ENCODE assay signal across 11 cellular contexts in the genomic region with DNA sequence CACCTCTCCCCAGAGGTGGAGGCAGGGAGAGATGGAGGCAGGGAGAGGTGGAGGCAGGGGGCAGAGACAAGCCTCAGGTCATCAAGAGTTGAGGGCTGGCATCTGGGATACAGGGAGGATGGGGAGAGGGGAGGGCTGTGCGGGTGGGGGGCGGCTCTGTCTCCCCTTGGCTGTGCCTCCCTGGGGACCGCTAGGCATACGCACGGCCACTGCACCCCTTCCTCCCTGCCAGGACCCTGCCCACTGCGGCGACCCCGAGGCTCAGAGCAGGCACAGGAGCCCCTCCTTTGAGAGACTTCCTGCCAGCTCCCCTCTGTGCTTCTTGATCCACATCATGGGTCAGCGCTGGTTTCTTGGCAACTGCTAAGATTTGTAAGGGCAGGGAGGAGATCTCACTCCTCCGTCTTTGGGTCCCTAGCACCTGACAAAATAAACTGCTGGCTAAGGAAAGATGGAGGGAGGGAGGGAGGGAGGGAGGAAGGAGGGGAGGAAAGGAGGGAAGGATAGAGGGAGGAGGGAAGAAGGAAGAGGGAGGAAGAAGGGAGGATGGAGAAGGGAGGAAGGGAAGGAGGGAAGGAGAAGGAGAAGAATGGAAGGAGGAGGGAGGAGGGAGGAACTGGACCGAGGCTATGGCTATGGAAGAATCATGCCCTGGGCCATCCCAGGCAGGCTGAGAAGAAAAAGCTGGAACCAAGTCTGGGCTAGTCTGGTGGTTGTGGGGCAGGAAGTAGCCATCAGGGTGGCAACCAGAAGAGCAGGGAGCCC. TPM values are rescaled to one million over a fixed set of nuclear protein-coding genes. Genes with fewer than 3 reads are reported as not detected.
DNase-seq lines count a peak whose midpoint lies in the region; ATAC-seq and TF ChIP-seq lines count a peak whose summit lies in the region.
"Had no signal": no experiment of that assay in that cellular context is flagged by ENCODE, and none has a peak within 500 bp of the region (broad histone marks: within the 10 kb centered on the region; RNA-seq: fewer than 3 reads in every experiment).

No MANE protein-coding gene starts in this region.

- TF ChIP-seq RAD21 in IMR-90 (IDR thresholded peaks at IDR 0.05; ENCODE audit: low read length): no peak

- in situ Hi-C loops in IMR-90 (cut with MboI; ENCODE audit: low sequenced_read_pairs): no loop called here

- 13% methylated on average over 1 of the region's 11 CpGs; no CpG with 5 or more reads in 1 of the 2 experiments for WGBS in IMR-90 (ENCODE audit: extremely low coverage in 2 of 2, insufficient read length in 1 of 2), 2 experiments

- CTCF ChIA-PET in IMR-90 (lab: Yijun Ruan, JAX): no interaction called here
- CTCF ChIA-PET in activated CD4-positive, alpha-beta memory T cell treated with anti-CD3 and anti-CD28 coated beads for 36 hours (lab: Charles Lee): interaction anchor here (0.7 to 1.2 kb wide), 2 partner anchors 9 to 40 kb away, joined by 3 to 4 read pairs; no protein-coding TSS in a partner anchor

- H2BK15ac ChIP-seq in IMR-90 (ENCODE audit: low read depth, low read length): no peak overlapping the region

- H3K56ac ChIP-seq in IMR-90 (ENCODE audit: extremely low read depth, insufficient read depth, low read length): no peak overlapping the region

- H3K4me3 ChIP-seq in IMR-90 (ENCODE audit: insufficient read depth, low read depth, low read length): no peak overlapping the region
- peak overlapping the region; percentile 22 to 78 (median 61) for H3K4me3 ChIP-seq in skeletal muscle tissue (ENCODE audit: low read length in 3 of 3)
- H3K4me3 ChIP-seq: cardiac muscle cell, lung had no signal

- H3K27ac Mint-ChIP-seq in activated CD4-positive, alpha-beta memory T cell treated with anti-CD3 and anti-CD28 coated beads for 36 hours: no peak overlapping the region

- no peak overlapping the region for H4K5ac ChIP-seq in IMR-90 (ENCODE audit: low read depth, low read length)

- no peaks in the 10 kb centered on the region for H3K9me3 Mint-ChIP-seq in activated CD4-positive, alpha-beta memory T cell treated with anti-CD3 and anti-CD28 coated beads for 36 hours

- peak; percentile 27; the same call in 1 of the 2 replicates for ATAC-seq in IMR-90 (ENCODE audit: low read depth)

- H3K27ac ChIP-seq in IMR-90 (ENCODE audit: insufficient read depth, low read length) (no peak overlapping the region), skeletal muscle tissue (ENCODE audit: low read depth, low read length) (peak overlapping the region; percentile 36)
- H3K27ac ChIP-seq: cardiac muscle cell had no signal

- H2AK5ac ChIP-seq in IMR-90 (ENCODE audit: low read depth, low read length): no peak overlapping the region

- H4K8ac ChIP-seq in IMR-90 (ENCODE audit: low read depth in 2 of 2, low read length in 2 of 2): no peak overlapping the region

- H3K18ac ChIP-seq in IMR-90 (ENCODE audit: low read depth, low read length): no peak overlapping the region

- no peak overlapping the region for H3K4me3 Mint-ChIP-seq in activated CD4-positive, alpha-beta memory T cell treated with anti-CD3 and anti-CD28 coated beads for 36 hours

- intact Hi-C loops in IMR-90 (cut with micrococcal nuclease): no loop called here
- intact Hi-C loops in activated CD4-positive, alpha-beta memory T cell treated with anti-CD3 and anti-CD28 coated beads for 36 hours (cut with micrococcal nuclease): no loop called here

- BruUV-seq in IMR-90 (replicated peaks; lab: Mats Ljungman, UMichigan): no TSS peak

- dilution Hi-C loops in IMR-90 (cut with HindIII; ENCODE audit: low sequenced_read_pairs, unreplicated experiment): no loop called here

- POLR2A ChIA-PET in IMR-90 (lab: Charles Lee; ENCODE audit: unreplicated experiment): no interaction called here
- POLR2A ChIA-PET in activated CD4-positive, alpha-beta memory T cell treated with anti-CD3 and anti-CD28 coated beads for 36 hours (lab: Charles Lee): no interaction called here

- H4K91ac ChIP-seq in IMR-90 (ENCODE audit: insufficient read depth, low read depth, low read length): no peak overlapping the region

- H2BK5ac ChIP-seq in IMR-90 (ENCODE audit: low read depth, low read length, poor library complexity, severe bottlenecking): no peak overlapping the region

- no peaks in the 10 kb centered on the region for H4K20me1 ChIP-seq in IMR-90 (ENCODE audit: insufficient read depth, low read length)

- no peaks in the 10 kb centered on the region for H3K27me3 Mint-ChIP-seq in activated CD4-positive, alpha-beta memory T cell treated with anti-CD3 and anti-CD28 coated beads for 36 hours

- H2AFZ ChIP-seq in IMR-90 (replicated peaks; ENCODE audit: low read length, poor library complexity): peak overlapping the region; percentile 51

- H2AK9ac ChIP-seq in IMR-90 (replicated peaks; ENCODE audit: low read depth, low read length, poor library complexity): no peak overlapping the region

- H3K9me1 ChIP-seq in IMR-90 (ENCODE audit: insufficient read depth, low read length): no peaks in the 10 kb centered on the region

- no peak overlapping the region for H3K23ac ChIP-seq in IMR-90 (ENCODE audit: low read depth, low read length)

- DNase-seq in IMR-90 (peak; percentile 24), astrocyte of the hippocampus (ENCODE audit: low read depth, low spot score) (peak; percentile 41), hepatic stellate cell (ENCODE audit: low spot score) (peak; percentile 59), mesenteric fat pad (ENCODE audit: low spot score) (no peak), NCI-H2107 treated with DMSO at 0.1 percent for 48 hours (lab: John Stamatoyannopoulos, UW; ENCODE audit: unreplicated experiment) (no peak)
- no peak for DNase-seq in activated CD4-positive, alpha-beta memory T cell treated with anti-CD3 and anti-CD28 coated beads for 36 hours
- DNase-seq in stimulated activated CD8-positive, alpha-beta memory T cell treated with anti-CD3 and anti-CD28 coated beads, Interleukin-4, amount 100 ng/mL, for 48 hours: no peak

- H3K36me3 ChIP-seq in IMR-90 (ENCODE audit: control insufficient read depth, insufficient read depth, low read length): no peaks in the 10 kb centered on the region
- H3K36me3 ChIP-seq in skeletal muscle tissue (ENCODE audit: control insufficient read depth in 3 of 3, insufficient read depth in 3 of 3, low read length in 3 of 3): peaks cover 0 to 3% (median 0%) of the 10 kb centered on the region in 3 donors
- H3K36me3 ChIP-seq: cardiac muscle cell had no signal

- peaks cover 21% of the 10 kb centered on the region; the same call in 1 of the 2 replicates for H3K27me3 ChIP-seq in IMR-90 (ENCODE audit: control insufficient read depth, insufficient read depth, low read length)
- H3K27me3 ChIP-seq in skeletal muscle tissue (ENCODE audit: control insufficient read depth in 3 of 3, insufficient read depth in 3 of 3, low read length in 3 of 3): peaks cover 40 to 72% (median 44%) of the 10 kb centered on the region in 3 donors

- H3K4me1 Mint-ChIP-seq in activated CD4-positive, alpha-beta memory T cell treated with anti-CD3 and anti-CD28 coated beads for 36 hours (ENCODE audit: low read depth): peaks cover 40% of the 10 kb centered on the region

- no peak overlapping the region for H3K14ac ChIP-seq in IMR-90 (replicated peaks; ENCODE audit: low read depth, low read length)

- no peak overlapping the region for H2BK120ac ChIP-seq in IMR-90 (ENCODE audit: low read depth, low read length)

- H2BK20ac ChIP-seq in IMR-90 (ENCODE audit: low read depth, low read length): no peak overlapping the region

- H3K4me1 ChIP-seq in IMR-90 (ENCODE audit: control insufficient read depth, insufficient read depth, low read length) (peaks cover 3% of the 10 kb centered on the region; the same call in 1 of the 2 replicates), skeletal muscle tissue (ENCODE audit: control insufficient read depth in 3 of 3, insufficient read depth in 3 of 3, low read length in 3 of 3) (peaks cover 26 to 69% (median 37%) of the 10 kb centered on the region in 3 donors)

- no peak overlapping the region for H3K4ac ChIP-seq in IMR-90 (ENCODE audit: low read depth, low read length)

- H3K36me3 Mint-ChIP-seq in activated CD4-positive, alpha-beta memory T cell treated with anti-CD3 and anti-CD28 coated beads for 36 hours: no peaks in the 10 kb centered on the region

- H3K9me3 ChIP-seq in IMR-90 (ENCODE audit: control insufficient read depth, insufficient read depth, low read length) (no peaks in the 10 kb centered on the region), skeletal muscle tissue (ENCODE audit: control insufficient read depth in 3 of 3, low read length in 3 of 3) (no peaks in the 10 kb centered on the region)

- H3K4me2 ChIP-seq in IMR-90 (ENCODE audit: low read depth, low read length): no peak overlapping the region

- TF ChIP-seq CTCF in IMR-90 (conservative IDR thresholded peaks at IDR 0.05; ENCODE audit: low read depth, low read length): no peak

- no peak overlapping the region for H3K9ac ChIP-seq in IMR-90 (ENCODE audit: low read depth, low read length)
- H3K9ac ChIP-seq in skeletal muscle tissue (ENCODE audit: low read depth in 1 of 3, low read length in 3 of 3): peak overlapping the region in 1 of 3 donors; percentile 76

- no peaks in the 10 kb centered on the region for H3K79me1 ChIP-seq in IMR-90 (ENCODE audit: low read depth in 1 of 2, low read length in 2 of 2)

- no peak for TF ChIP-seq POLR2A in IMR-90 (IDR thresholded peaks at IDR 0.05; ENCODE audit: low read depth, low read length)

RNA-seq across cellular contexts. Expression of a gene that starts 18.5 kb away (rescaled TPM):
- total RNA-seq in IMR-90 (2012; rRNA removed): not detected in 2 replicates
- polyA plus RNA-seq in IMR-90 (2012; rRNA removed): not detected in 2 replicates
- not detected in 2 replicates for polyA plus RNA-seq in IMR-90 (2012; cell fraction: cytosol; rRNA removed)
- polyA plus RNA-seq in IMR-90 (2012; cell fraction: nucleus; rRNA removed; ENCODE audit: low replicate concordance): not detected in 2 replicates
- 1.0 TPM for total RNA-seq in skeletal muscle tissue
- total RNA-seq in mesenteric fat pad: not detected
- total RNA-seq in activated CD4-positive, alpha-beta memory T cell treated with anti-CD3 and anti-CD28 coated beads for 36 hours: under 1 TPM in 1 of 2 experiments, not detected in 1; 0.07 TPM
- total RNA-seq: cardiac muscle cell; lung; T-helper 2 cell treated with Interferon-gamma antibody and Interleukin-4, amounts not matched to agents 100 ng/mL and 5 ng/mL, for 36 hours had no signal
- polyA plus RNA-seq: cardiac muscle cell had no signal

RNA-seq across cellular contexts. Expression of a gene that starts 20.3 kb away (rescaled TPM):
- not detected in 2 replicates for total RNA-seq in IMR-90 (2012; rRNA removed)
- 0.11 TPM in 1 of 2 replicates, not detected in the other for polyA plus RNA-seq in IMR-90 (2012; rRNA removed)
- 0.04 and 0.13 TPM in 2 replicates for polyA plus RNA-seq in IMR-90 (2012; cell fraction: cytosol; rRNA removed)
- polyA plus RNA-seq in IMR-90 (2012; cell fraction: nucleus; rRNA removed; ENCODE audit: low replicate concordance): 0.48 TPM in 1 of 2 replicates, not detected in the other
- total RNA-seq in skeletal muscle tissue: 29.2 TPM
- 46.4 TPM for total RNA-seq in mesenteric fat pad
- 100 to 1,000 TPM; 179 to 181 TPM for total RNA-seq in activated CD4-positive, alpha-beta memory T cell treated with anti-CD3 and anti-CD28 coated beads for 36 hours
- total RNA-seq: cardiac muscle cell had no signal

RNA-seq across cellular contexts. Expression of a gene that starts 34.4 kb away (rescaled TPM):
- total RNA-seq in IMR-90 (2012; rRNA removed) (not detected in 2 replicates), skeletal muscle tissue (2,937 TPM), mesenteric fat pad (0.64 TPM)
- polyA plus RNA-seq in IMR-90 (2012; rRNA removed): not detected in 2 replicates
- polyA plus RNA-seq in IMR-90 (2012; cell fraction: cytosol; rRNA removed): not detected in 2 replicates
- polyA plus RNA-seq in IMR-90 (2012; cell fraction: nucleus; rRNA removed; ENCODE audit: low replicate concordance): 0.25 TPM in 1 of 2 replicates, not detected in the other
- not detected for total RNA-seq in activated CD4-positive, alpha-beta memory T cell treated with anti-CD3 and anti-CD28 coated beads for 36 hours

RNA-seq across cellular contexts. Expression of a gene that starts 38.4 kb away (rescaled TPM):
- total RNA-seq in IMR-90 (2012; rRNA removed): not detected in 2 replicates
- not detected in 2 replicates for polyA plus RNA-seq in IMR-90 (2012; rRNA removed)
- polyA plus RNA-seq in IMR-90 (2012; cell fraction: cytosol; rRNA removed): not detected in 2 replicates
- polyA plus RNA-seq in IMR-90 (2012; cell fraction: nucleus; rRNA removed; ENCODE audit: low replicate concordance): 0.32 TPM in 1 of 2 replicates, not detected in the other
- total RNA-seq in skeletal muscle tissue: not detected
- total RNA-seq in mesenteric fat pad: not detected
- total RNA-seq in activated CD4-positive, alpha-beta memory T cell treated with anti-CD3 and anti-CD28 coated beads for 36 hours: not detected
- total RNA-seq: cardiac muscle cell; T-helper 2 cell treated with Interferon-gamma antibody and Interleukin-4, amounts not matched to agents 100 ng/mL and 5 ng/mL, for 36 hours had no signal
- polyA plus RNA-seq: cardiac muscle cell had no signal

RNA-seq across cellular contexts. Expression of a gene that starts 46.3 kb away (rescaled TPM):
- not detected in 2 replicates for total RNA-seq in IMR-90 (2012; rRNA removed)
- polyA plus RNA-seq in IMR-90 (2012; rRNA removed): not detected in 2 replicates
- not detected in 2 replicates for polyA plus RNA-seq in IMR-90 (2012; cell fraction: cytosol; rRNA removed)
- not detected in 2 replicates for polyA plus RNA-seq in IMR-90 (2012; cell fraction: nucleus; rRNA removed; ENCODE audit: low replicate concordance)
- 4,042 TPM for total RNA-seq in skeletal muscle tissue
- total RNA-seq in mesenteric fat pad: 22.9 TPM
- 1 to 10 TPM; 6.0 to 6.8 TPM for total RNA-seq in activated CD4-positive, alpha-beta memory T cell treated with anti-CD3 and anti-CD28 coated beads for 36 hours

Comparison
In these comparisons a context has a peak if more than half of its experiments do, and no peak if none do; other contexts are left out.
1. DNase-seq: peak in IMR-90 (single experiment), astrocyte of the hippocampus (single experiment) and hepatic stellate cell (single experiment); none in mesenteric fat pad (single experiment), NCI-H2107 treated with DMSO at 0.1 percent for 48 hours (single experiment), activated CD4-positive, alpha-beta memory T cell treated with anti-CD3 and anti-CD28 coated beads for 36 hours (single experiment) and stimulated activated CD8-positive, alpha-beta memory T cell treated with anti-CD3 and anti-CD28 coated beads, Interleukin-4, amount 100 ng/mL, for 48 hours (single experiment).
2. RNA of a gene that starts 20.3 kb away (total RNA-seq): 179 to 181 TPM in activated CD4-positive, alpha-beta memory T cell treated with anti-CD3 and anti-CD28 coated beads for 36 hours, 46.4 TPM in mesenteric fat pad (single experiment) and 29.2 TPM in skeletal muscle tissue (single experiment); not detected in IMR-90; every median in the first group is over 10 times any median in the second.
3. RNA of a gene that starts 34.4 kb away (total RNA-seq): 2,937 TPM in skeletal muscle tissue (single experiment); 0.64 TPM in mesenteric fat pad (single experiment), not detected in activated CD4-positive, alpha-beta memory T cell treated with anti-CD3 and anti-CD28 coated beads for 36 hours and not detected in IMR-90; every median in the first group is over 1,000 times any median in the second.